In the genomic region with DNA sequence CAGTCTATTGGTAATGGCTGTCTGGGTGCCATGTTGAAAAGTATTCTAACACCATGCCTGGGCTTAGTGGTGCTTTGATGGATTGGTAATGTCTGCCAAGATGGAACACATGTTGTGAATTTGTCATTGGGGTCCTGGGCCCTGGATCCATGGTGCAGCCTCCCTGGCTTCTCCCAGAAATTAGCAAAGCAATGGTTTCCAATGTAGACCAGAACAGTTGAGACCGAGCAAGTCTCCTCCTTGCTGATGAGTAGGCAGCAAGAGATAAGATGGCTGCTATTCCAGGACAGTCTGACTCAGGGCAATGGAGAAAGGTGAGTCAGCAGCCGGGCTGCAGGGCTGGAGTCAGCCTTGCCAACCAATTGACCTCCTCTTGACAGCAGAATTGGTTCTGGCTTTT, we compare ENCODE assay signal across 18 cellular contexts. TPM values are rescaled to one million over a fixed set of nuclear protein-coding genes. Genes with fewer than 3 reads are reported as not detected.
DNase-seq lines count a peak whose midpoint lies in the region; ATAC-seq and TF ChIP-seq lines count a peak whose summit lies in the region.
"Had no signal": no experiment of that assay in that cellular context is flagged by ENCODE, and none has a peak within 500 bp of the region (broad histone marks: within the 10 kb centered on the region; RNA-seq: fewer than 3 reads in every experiment).

No MANE protein-coding gene starts in this region.

- peaks cover 12% of the 10 kb centered on the region for H3K27me3 ChIP-seq in RWPE2 (ENCODE audit: insufficient read depth, poor library complexity, severe bottlenecking)
- H3K27me3 ChIP-seq in PC-3 (ENCODE audit: low read length): peaks cover 9% of the 10 kb centered on the region; the same call in 1 of the 2 replicates
- H3K27me3 ChIP-seq: BLaER1 had no signal

- no peak overlapping the region for H3K9ac ChIP-seq in PC-3 (ENCODE audit: low read length)
- H3K9ac ChIP-seq: BLaER1, SK-N-SH had no signal

- no peaks in the 10 kb centered on the region for H3F3A ChIP-seq in PC-3 (ENCODE audit: low read length, unreplicated experiment)

- no peak for TF ChIP-seq CTCF in RWPE2 (IDR thresholded peaks at IDR 0.05; ENCODE audit: poor library complexity, severe bottlenecking)
- TF ChIP-seq CTCF in PC-3 (conservative IDR thresholded peaks at IDR 0.05; ENCODE audit: low read depth, low read length): no peak

- H3K4me1 ChIP-seq in RWPE2 (ENCODE audit: insufficient read depth, poor library complexity, severe bottlenecking) (no peaks in the 10 kb centered on the region), PC-3 (ENCODE audit: insufficient read depth, low read length) (no peaks in the 10 kb centered on the region)
- H3K4me1 ChIP-seq: BLaER1 had no signal

- DNase-seq in ELR (ENCODE audit: low read depth): peak; percentile 19
- DNase-seq in HT1080 (ENCODE audit: low read depth): peak; percentile 61
- no peak for DNase-seq in RWPE2 (ENCODE audit: low spot score)
- peak; percentile 80 for DNase-seq in islet precursor cell
- DNase-seq in cardiac septum (ENCODE audit: low spot score): no peak
- no peak for DNase-seq in PC-3
- no peak for DNase-seq in T-helper 2 cell
- DNase-seq in NCI-H1436 treated with DMSO at 0.1 percent for 48 hours (lab: John Stamatoyannopoulos, UW): no peak
- DNase-seq: GDM1, GOT3, Karpas-422, NCI-H1436, NCI-H2081, NCI-H226, NCI-H526 treated with DMSO at 0.1 percent for 48 hours, Right ventricle myocardium superior, SK-N-SH had no signal

- CTCF ChIA-PET in PC-3 (lab: Charles Lee): no interaction called here

- no peaks in the 10 kb centered on the region for H3K79me2 ChIP-seq in PC-3 (ENCODE audit: low read length)

- ATAC-seq in RWPE2 (ENCODE audit: low read depth) (peak; percentile 41; the same call in 1 of the 3 replicates), PC-3 (no peak)

- H3K27ac ChIP-seq in RWPE2 (ENCODE audit: poor library complexity, severe bottlenecking): no peak overlapping the region
- no peak overlapping the region for H3K27ac ChIP-seq in PC-3 (ENCODE audit: low read length)
- H3K27ac ChIP-seq: BLaER1 had no signal

- no peak overlapping the region for H3K4me3 ChIP-seq in RWPE2 (ENCODE audit: severe bottlenecking)
- no peak overlapping the region for H3K4me3 ChIP-seq in PC-3 (ENCODE audit: low read length)
- H3K4me3 ChIP-seq: BLaER1 had no signal

- BruUV-seq in PC-3 (replicated peaks; lab: Mats Ljungman, UMichigan): no TSS peak

- intact Hi-C loops in cardiac septum (cut with DNase I) (no loop called here), PC-3 (cut with micrococcal nuclease) (no loop called here)

- POLR2A ChIA-PET in PC-3 (lab: Charles Lee; ENCODE audit: unreplicated experiment): no interaction called here

- no peak overlapping the region for H2AFZ ChIP-seq in PC-3 (ENCODE audit: low read length)

- no peaks in the 10 kb centered on the region for H3K9me3 ChIP-seq in RWPE2 (ENCODE audit: severe bottlenecking)
- no peaks in the 10 kb centered on the region for H3K9me3 ChIP-seq in PC-3 (ENCODE audit: low read length)
- H3K9me3 ChIP-seq: BLaER1, SK-N-SH had no signal

- H3K9me2 ChIP-seq in PC-3 (replicated peaks; ENCODE audit: low read length): no peaks in the 10 kb centered on the region
- H3K9me2 ChIP-seq: SK-N-SH had no signal

- H3K36me3 ChIP-seq in RWPE2 (ENCODE audit: low read depth) (no peaks in the 10 kb centered on the region), PC-3 (ENCODE audit: low read depth, low read length) (no peaks in the 10 kb centered on the region)
- H3K36me3 ChIP-seq: BLaER1 had no signal

- H4K20me1 ChIP-seq in PC-3 (ENCODE audit: low read length): no peaks in the 10 kb centered on the region
- H4K20me1 ChIP-seq: BLaER1 had no signal

- H3K4me2 ChIP-seq in PC-3 (ENCODE audit: low read length): no peak overlapping the region
- H3K4me2 ChIP-seq: BLaER1, SK-N-SH had no signal

RNA-seq across cellular contexts. Expression of a gene that starts 30.8 kb away (rescaled TPM):
- total RNA-seq in HT1080 (2014; rRNA removed; shearing (Covaris generic)): not detected in 2 replicates
- not detected in 2 replicates for polyA plus RNA-seq in HT1080 (2015; cell fraction: cytosol; rRNA removed)
- polyA plus RNA-seq in HT1080 (2015; cell fraction: nucleus; rRNA removed): not detected in 2 replicates
- total RNA-seq in cardiac septum (not detected), PC-3 (2014; rRNA removed) (not detected in 2 replicates)
- total RNA-seq: Right ventricle myocardium superior had no signal
- polyA plus RNA-seq: SK-N-SH had no signal

Comparison
In these comparisons a context has a peak if more than half of its experiments do, and no peak if none do; other contexts are left out.
1. DNase-seq: peak in ELR (single experiment), HT1080 (single experiment) and islet precursor cell (single experiment); none in RWPE2 (single experiment), cardiac septum (single experiment), PC-3 (single experiment), T-helper 2 cell (0 of 5) and NCI-H1436 treated with DMSO at 0.1 percent for 48 hours (single experiment).